In the genomic region with DNA sequence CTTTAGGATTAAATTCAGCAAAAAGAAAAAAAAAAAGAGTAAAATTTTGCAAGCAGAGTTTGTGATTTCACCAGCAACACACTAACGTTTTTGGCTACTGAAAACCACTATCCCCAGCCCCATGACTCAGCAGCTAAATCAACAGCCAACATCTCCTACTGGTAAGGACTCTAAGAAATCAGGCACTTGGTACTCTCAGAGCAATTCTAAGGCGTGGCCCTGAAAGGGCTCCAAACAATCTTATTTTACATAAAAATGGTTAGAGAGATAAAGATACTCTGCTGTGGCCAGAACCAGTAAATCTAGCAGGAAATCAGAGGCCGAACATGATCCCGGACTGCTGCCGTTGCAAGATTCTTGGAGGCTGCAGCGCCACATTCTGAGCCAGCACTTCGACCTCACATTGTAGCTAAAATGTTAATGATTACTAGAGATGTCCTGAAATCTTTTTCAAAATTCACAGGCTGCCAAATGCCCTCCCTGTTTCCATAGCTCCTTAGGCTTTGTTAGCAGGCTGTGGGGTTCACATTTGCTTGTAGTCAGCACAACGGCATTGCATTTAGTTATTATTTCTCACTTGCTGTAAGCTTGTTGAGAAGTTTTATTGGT, we compare ENCODE assay signal across 8 cellular contexts. TPM values are rescaled to one million over a fixed set of nuclear protein-coding genes. Genes with fewer than 3 reads are reported as not detected.
DNase-seq lines count a peak whose midpoint lies in the region; ATAC-seq and TF ChIP-seq lines count a peak whose summit lies in the region.

No MANE protein-coding gene starts in this region.

- no peaks in the 10 kb centered on the region for H3K27me3 ChIP-seq in heart left ventricle
- H3K27me3 ChIP-seq in prostate gland (replicated peaks; ENCODE audit: insufficient read depth), result no peaks in the 10 kb centered on the region

- peak overlapping the region in 11 of 12 donors; percentile 95 to 100 (median 99) for H3K27ac ChIP-seq in heart left ventricle
- peak overlapping the region; percentile 95 to 98 for H3K27ac ChIP-seq in prostate gland

- peak overlapping the region in 1 of 12 donors; percentile 94 for H3K4me3 ChIP-seq in heart left ventricle
- H3K4me3 ChIP-seq in prostate gland, result no peak overlapping the region

- DNase-seq in NCI-H82 (lab: John Stamatoyannopoulos, UW) (peak; percentile 26), NCI-H82 treated with DMSO at 0.1 percent for 48 hours (lab: John Stamatoyannopoulos, UW; ENCODE audit: unreplicated experiment) (no peak), NCI-H226 (peak; percentile 83), heart left ventricle (peak in 1 of 5 donors; percentile 35), prostate gland (ENCODE audit: low spot score) (peak; percentile 73), NCI-H748 treated with DMSO at 0.1 percent for 48 hours (lab: John Stamatoyannopoulos, UW) (no peak)
- DNase-seq in activated naive CD4-positive, alpha-beta T cell treated with anti-CD3 and anti-CD28 coated beads, Interleukin-2, amount 50 U/mL, for 16 hours, result peak; percentile 52
- no peak for DNase-seq in effector CD4-positive, alpha-beta T cell

- H3K9me3 ChIP-seq in heart left ventricle, result no peaks in the 10 kb centered on the region
- H3K9me3 ChIP-seq in prostate gland, result no peaks in the 10 kb centered on the region

- peak in 2 of 4 donors; percentile 4 to 9 for ATAC-seq in heart left ventricle

- peaks cover 0 to 13% (median 0%) of the 10 kb centered on the region in 9 donors for H3K36me3 ChIP-seq in heart left ventricle
- H3K36me3 ChIP-seq in prostate gland, result no peaks in the 10 kb centered on the region

- intact Hi-C loops in heart left ventricle (cut with DNase I), result no loop called here
- intact Hi-C loops in prostate gland (cut with DNase I), result no loop called here

- 61 to 76% (median 69%) methylated on average over 8 of the region's 8 CpGs for WGBS in heart left ventricle, 4 donors
- WGBS in prostate gland, result 2% methylated on average over 8 of the region's 8 CpGs

- no peak for TF ChIP-seq CTCF in heart left ventricle (IDR thresholded peaks at IDR 0.05)
- peak in 1 of 4 experiments; percentile 16 for TF ChIP-seq CTCF in prostate gland (IDR thresholded peaks at IDR 0.05)

- peaks cover 0 to 40% (median 29%) of the 10 kb centered on the region in 12 donors for H3K4me1 ChIP-seq in heart left ventricle
- H3K4me1 ChIP-seq in prostate gland (replicated peaks), result peaks cover 12% of the 10 kb centered on the region

- TF ChIP-seq POLR2A in heart left ventricle (IDR thresholded peaks at IDR 0.05) (no peak), prostate gland (IDR thresholded peaks at IDR 0.05) (peak; percentile 9)

RNA-seq across cellular contexts. Expression of a gene that starts 1.7 kb away (rescaled TPM):
- 100 to 1,000 TPM in 8 of 9 donors, 10 to 100 TPM in 1; 92.2 to 557 (median 174) TPM for total RNA-seq in heart left ventricle
- polyA plus RNA-seq in heart left ventricle, result 100 to 1,000 TPM in 1 of 2 donors, 10 to 100 TPM in 1; 71.1 to 547 TPM
- 100 to 1,000 TPM; 386 to 423 TPM for total RNA-seq in prostate gland

Comparison
In these comparisons a context has a peak if more than half of its experiments do, and no peak if none do; other contexts are left out.
1. DNase-seq: peak in NCI-H82 (single experiment), NCI-H226 (single experiment), activated naive CD4-positive, alpha-beta T cell treated with anti-CD3 and anti-CD28 coated beads, Interleukin-2, amount 50 U/mL, for 16 hours (single experiment) and prostate gland (single experiment); none in NCI-H82 treated with DMSO at 0.1 percent for 48 hours (single experiment), effector CD4-positive, alpha-beta T cell (single experiment) and NCI-H748 treated with DMSO at 0.1 percent for 48 hours (single experiment).